Comparison of ENCODE assay signal across 1 cellular context in genomic region chr20:23149623-23150279, GRCh38.
TF ChIP-seq lines count a peak whose summit lies in the region.

No MANE protein-coding gene starts in this region.

TF ChIP-seq in K562, 482 proteins besides CTCF, POLR2A, EP300 and RAD21:
- TF ChIP-seq ZNF785 (CRISPR knock-in tag; IDR thresholded peaks at IDR 0.05) (no peak), ZNF24 (IDR thresholded peaks at IDR 0.05) (no peak), POLR3G (IDR thresholded peaks at IDR 0.05; ENCODE audit: extremely low read depth, insufficient read length, insufficient replicate concordance) (no peak), ZNF584 (CRISPR knock-in tag; IDR thresholded peaks at IDR 0.05; ENCODE audit: low read depth) (no peak), ZNF639 (CRISPR knock-in tag; conservative IDR thresholded peaks at IDR 0.05 in 1 of 2, IDR thresholded peaks at IDR 0.05 in 1 of 2) (no peak), CAMTA2 (CRISPR knock-in tag; conservative IDR thresholded peaks at IDR 0.05) (no peak), ZNF551 (CRISPR knock-in tag; IDR thresholded peaks at IDR 0.05) (no peak), DNMT1 (IDR thresholded peaks at IDR 0.05) (no peak), RUNX1 (IDR thresholded peaks at IDR 0.05; ENCODE audit: low read depth) (no peak), MED1 (CRISPR knock-in tag; IDR thresholded peaks at IDR 0.05; ENCODE audit: borderline replicate concordance) (no peak), PKNOX1 (IDR thresholded peaks at IDR 0.05) (no peak), ILF3 (IDR thresholded peaks at IDR 0.05; ENCODE audit: borderline replicate concordance) (no peak), ZC3H4 (CRISPR knock-in tag; IDR thresholded peaks at IDR 0.05; ENCODE audit: borderline replicate concordance) (0 out of 2 replicates have a peak, but pooled peaks have one; percentile 3), ZNF408 (CRISPR knock-in tag; IDR thresholded peaks at IDR 0.05; ENCODE audit: low read depth) (no peak), MIER1 (IDR thresholded peaks at IDR 0.05; ENCODE audit: low read depth) (no peak), ELF1 (tag; IDR thresholded peaks at IDR 0.05) (0 out of 2 replicates have a peak, but pooled peaks have one; percentile 26), TCFL5 (CRISPR knock-in tag; conservative IDR thresholded peaks at IDR 0.05) (no peak), ID3 (CRISPR knock-in tag; IDR thresholded peaks at IDR 0.05) (no peak), ID3 (tag; IDR thresholded peaks at IDR 0.05) (0 out of 2 replicates have a peak, but pooled peaks have one; percentile 1), NFXL1 (CRISPR knock-in tag; IDR thresholded peaks at IDR 0.05) (no peak)
